3 cellular contexts compared by ENCODE assay signal in genomic region chr19:40150170-40150569, GRCh38.
TF ChIP-seq lines count a peak whose summit lies in the region.

No MANE protein-coding gene starts in this region.

TF ChIP-seq in IMR-90, 13 proteins besides CTCF, POLR2A, EP300 and RAD21:
- TF ChIP-seq ELK1 (IDR thresholded peaks at IDR 0.05; ENCODE audit: borderline replicate concordance, low read depth, low read length) (no peak), CEBPB (IDR thresholded peaks at IDR 0.05; ENCODE audit: low read depth, low read length) (peak; percentile 71), NFE2L2 (IDR thresholded peaks at IDR 0.05; ENCODE audit: low read depth, low read length) (no peak), MAFK (IDR thresholded peaks at IDR 0.05; ENCODE audit: low read depth, low read length) (no peak), RCOR1 (IDR thresholded peaks at IDR 0.05; ENCODE audit: insufficient replicate concordance, low read length) (no peak)

TF ChIP-seq in HepG2, 621 proteins besides CTCF, POLR2A, EP300 and RAD21:
- TF ChIP-seq CEBPB (IDR thresholded peaks at IDR 0.05; ENCODE audit: borderline replicate concordance, low read depth, low read length), result 0 out of 2 replicates have a peak, but pooled peaks have one; percentile 0
- no peak for TF ChIP-seq IKZF1 (IDR thresholded peaks at IDR 0.05)

TF ChIP-seq in HEK293T, 16 proteins besides CTCF, POLR2A, EP300 and RAD21:
- TF ChIP-seq FOXA1 (IDR thresholded peaks at IDR 0.05), result no peak
- no peak for TF ChIP-seq HDGF (IDR thresholded peaks at IDR 0.05; ENCODE audit: borderline replicate concordance)
- TF ChIP-seq ELF4 (IDR thresholded peaks at IDR 0.05), result no peak
- TF ChIP-seq ARNT (IDR thresholded peaks at IDR 0.05), result no peak
- no peak for TF ChIP-seq LEF1 (IDR thresholded peaks at IDR 0.05; ENCODE audit: borderline replicate concordance)
- TF ChIP-seq FOXM1 (IDR thresholded peaks at IDR 0.05; ENCODE audit: borderline replicate concordance), result no peak
